In the genomic region with DNA sequence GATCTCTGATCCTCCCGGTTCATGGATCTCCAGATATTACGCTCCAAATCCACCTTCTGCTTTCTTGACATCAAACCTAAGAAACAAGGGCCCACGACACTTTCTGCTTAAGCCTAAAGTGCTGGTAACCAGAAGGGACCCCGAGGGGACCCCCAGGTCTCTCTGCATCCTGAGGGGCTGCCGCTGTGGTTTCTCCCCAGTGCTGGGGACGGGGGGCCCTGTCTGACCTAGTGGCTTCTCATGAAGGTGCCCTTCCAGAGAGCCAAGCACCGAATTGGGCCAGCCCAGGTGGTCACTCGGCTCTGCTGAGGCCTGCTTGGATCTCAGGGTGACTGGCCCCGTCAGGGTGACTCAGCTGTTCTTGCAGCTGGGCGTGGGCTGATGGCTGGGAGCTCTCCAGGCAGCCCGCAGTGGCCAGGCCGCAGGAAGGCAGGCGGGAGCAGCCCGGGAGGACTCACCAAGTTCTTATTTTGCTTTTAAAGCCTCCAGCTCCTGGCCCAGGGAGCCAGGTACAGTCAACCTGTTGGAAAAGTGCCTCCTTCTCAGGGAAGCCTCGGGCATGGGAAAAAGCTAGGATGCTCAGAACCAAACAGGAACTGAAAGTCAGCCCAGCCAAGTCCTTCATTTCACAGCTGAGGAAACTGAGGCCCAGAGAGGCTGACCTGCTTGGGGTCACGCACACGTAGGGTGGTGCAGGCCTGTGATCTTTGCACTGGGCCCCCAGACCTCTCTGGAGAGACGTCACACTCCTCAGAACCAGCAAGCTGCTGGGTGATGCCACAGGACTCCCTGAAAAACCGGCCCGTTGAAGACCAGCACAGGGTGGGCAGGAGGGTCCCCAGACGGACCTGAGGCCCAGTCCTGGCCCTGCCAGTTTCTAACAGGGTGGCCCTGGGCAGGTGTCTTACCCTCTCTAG, we compare ENCODE assay signal across 8 cellular contexts. TPM values are rescaled to one million over a fixed set of nuclear protein-coding genes. Genes with fewer than 3 reads are reported as not detected.
DNase-seq lines count a peak whose midpoint lies in the region; ATAC-seq, FAIRE-seq and TF ChIP-seq lines count a peak whose summit lies in the region.

No MANE protein-coding gene starts in this region.

- no peaks in the 10 kb centered on the region for H4K20me1 ChIP-seq in endothelial cell of umbilical vein (replicated peaks; ENCODE audit: control insufficient read depth, extremely low read depth, insufficient read depth, low read length)

- H3K4me1 ChIP-seq in endothelial cell of umbilical vein (ENCODE audit: control insufficient read depth, extremely low read depth, insufficient read depth, low read length) (peaks cover 3% of the 10 kb centered on the region), mucosa of descending colon (ENCODE audit: low read depth) (no peaks in the 10 kb centered on the region)

- POLR2A ChIA-PET in endothelial cell of umbilical vein (lab: Charles Lee) = no interaction called here

- dilution Hi-C loops in endothelial cell of umbilical vein (cut with MboI; ENCODE audit: extremely low pct_ligation_motif_present, low sequenced_read_pairs) = no loop called here

- H3K9me3 ChIP-seq in endothelial cell of umbilical vein (replicated peaks; ENCODE audit: control insufficient read depth, insufficient read depth, low read length) = no peaks in the 10 kb centered on the region
- no peaks in the 10 kb centered on the region for H3K9me3 ChIP-seq in mucosa of descending colon

- H3K79me2 ChIP-seq in endothelial cell of umbilical vein (ENCODE audit: control insufficient read depth, insufficient read depth, low read length) = no peaks in the 10 kb centered on the region

- CTCF ChIA-PET in endothelial cell of umbilical vein (lab: Charles Lee) = interaction anchor here (0.9 to 1.3 kb wide), 3 partner anchors 12 to 153 kb away, joined by 3 to 11 read pairs (median 8); no protein-coding TSS in a partner anchor

- ATAC-seq in mucosa of descending colon = peak; percentile 91
- no peak for ATAC-seq in HG03095 (IDR thresholded peaks at IDR 0.05; ENCODE audit: unreplicated experiment)

- H3K4me3 ChIP-seq in endothelial cell of umbilical vein (replicated peaks in 1 of 3; ENCODE audit: insufficient read depth in 1 of 3, low read depth in 1 of 3, low read length in 3 of 3) = no peak overlapping the region
- no peak overlapping the region for H3K4me3 ChIP-seq in mucosa of descending colon

- DNase-seq in AG08396 (ENCODE audit: low spot score) (peak; percentile 90), NCI-H226 (peak; percentile 66), endothelial cell of umbilical vein (ENCODE audit: low read depth, low spot score) (peak; percentile 15), mucosa of descending colon (peak; percentile 46 to 73 (median 55)), NCI-H146 treated with DMSO at 0.1 percent for 48 hours (lab: John Stamatoyannopoulos, UW; ENCODE audit: unreplicated experiment) (no peak)
- DNase-seq in stimulated activated CD4-positive, alpha-beta T cell treated with anti-CD3 and anti-CD28 coated beads, Interleukin-2, amount 100 ng/mL, for 48 hours = no peak
- DNase-seq in stimulated activated CD4-positive, alpha-beta T cell treated with anti-CD3 and anti-CD28 coated beads, Interleukin-15, amount 100 ng/mL, for 24 hours = no peak

- TF ChIP-seq POLR2A in endothelial cell of umbilical vein (IDR thresholded peaks at IDR 0.05; ENCODE audit: low read depth, low read length) = no peak

- no peak overlapping the region for H3K9ac ChIP-seq in endothelial cell of umbilical vein (replicated peaks; ENCODE audit: extremely low read depth, insufficient read depth, low read length)

- intact Hi-C loops in endothelial cell of umbilical vein (cut with micrococcal nuclease) = no loop called here
- intact Hi-C loops in mucosa of descending colon (cut with DNase I, micrococcal nuclease) = no loop called here

- BruUV-seq in endothelial cell of umbilical vein (replicated peaks; lab: Mats Ljungman, UMichigan) = no TSS peak

- H3K27me3 ChIP-seq in endothelial cell of umbilical vein (ENCODE audit: control insufficient read depth in 2 of 2, insufficient read depth in 2 of 2, low read length in 2 of 2) = no peaks in the 10 kb centered on the region

- no peaks in the 10 kb centered on the region for H3K9me1 ChIP-seq in endothelial cell of umbilical vein (replicated peaks; ENCODE audit: control insufficient read depth, extremely low read depth, insufficient read depth, low read length)

- no peak overlapping the region for H3K4me2 ChIP-seq in endothelial cell of umbilical vein (ENCODE audit: insufficient read depth, low read length)

- H2AFZ ChIP-seq in endothelial cell of umbilical vein (ENCODE audit: low read depth, low read length) = peak overlapping the region; percentile 89

- H3K36me3 ChIP-seq in endothelial cell of umbilical vein (ENCODE audit: control insufficient read depth in 2 of 2, extremely low read depth in 1 of 2, insufficient read depth in 2 of 2, low read length in 2 of 2) (no peaks in the 10 kb centered on the region), mucosa of descending colon (ENCODE audit: low read depth) (no peaks in the 10 kb centered on the region)

- peak; percentile 73 for FAIRE-seq in endothelial cell of umbilical vein (lab: Jason Lieb, UNC)

- peak overlapping the region; percentile 48 for H3K27ac ChIP-seq in endothelial cell of umbilical vein (ENCODE audit: insufficient read depth, low read depth, low read length)

- no peak for TF ChIP-seq CTCF in endothelial cell of umbilical vein (IDR thresholded peaks at IDR 0.05; ENCODE audit: extremely low read depth in 1 of 2, insufficient read depth in 1 of 2, low read depth in 1 of 2, low read length in 2 of 2)
- TF ChIP-seq CTCF in mucosa of descending colon (IDR thresholded peaks at IDR 0.05) = no peak

TF ChIP-seq in endothelial cell of umbilical vein, 7 proteins besides CTCF, POLR2A, EP300 and RAD21:
- TF ChIP-seq POLR2AphosphoS5 (IDR thresholded peaks at IDR 0.05; ENCODE audit: insufficient read depth, low read depth, low read length) (no peak), MYC (IDR thresholded peaks at IDR 0.05; ENCODE audit: low read depth, low read length) (no peak), GATA2 (IDR thresholded peaks at IDR 0.05; ENCODE audit: insufficient read depth, insufficient read length, low read depth, low read length) (no peak), EZH2 (IDR thresholded peaks at IDR 0.05; ENCODE audit: borderline replicate concordance, low read depth, low read length, severe bottlenecking) (no peak), FOS (IDR thresholded peaks at IDR 0.05; ENCODE audit: borderline replicate concordance, insufficient read depth, low read length) (no peak), JUN (IDR thresholded peaks at IDR 0.05; ENCODE audit: borderline replicate concordance, insufficient read depth, insufficient read length, low read depth) (no peak)
- TF ChIP-seq, protein P1, sequence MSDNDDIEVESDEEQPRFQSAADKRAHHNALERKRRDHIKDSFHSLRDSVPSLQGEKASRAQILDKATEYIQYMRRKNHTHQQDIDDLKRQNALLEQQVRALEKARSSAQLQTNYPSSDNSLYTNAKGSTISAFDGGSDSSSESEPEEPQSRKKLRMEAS (IDR thresholded peaks at IDR 0.05; ENCODE audit: insufficient read depth, insufficient read length) = no peak

RNA-seq across cellular contexts. Expression of a gene that starts 16.7 kb away (rescaled TPM):
- total RNA-seq in endothelial cell of umbilical vein = 12.7 and 13.1 TPM in 2 replicates
- polyA plus RNA-seq in endothelial cell of umbilical vein = 16.9 and 18.1 TPM in 2 replicates
- polyA plus RNA-seq in endothelial cell of umbilical vein (2011; cell fraction: cytosol; rRNA removed) = 11.0 and 12.2 TPM in 2 replicates
- 4.3 and 5.1 TPM in 2 replicates for polyA plus RNA-seq in endothelial cell of umbilical vein (2011; cell fraction: nucleus; rRNA removed)
- 8.4 and 8.8 TPM in 2 replicates for polyA plus RNA-seq in endothelial cell of umbilical vein (2012)
- polyA minus RNA-seq in endothelial cell of umbilical vein = 4.8 and 5.5 TPM in 2 replicates
- 7.0 TPM for polyA minus RNA-seq in endothelial cell of umbilical vein (2011; cell fraction: cytosol; rRNA and poly(A)+ RNA removed)
- 1.3 and 2.5 TPM in 2 replicates for polyA minus RNA-seq in endothelial cell of umbilical vein (2011; cell fraction: nucleus; rRNA and poly(A)+ RNA removed)
- 10 to 100 TPM; 11.8 to 12.8 (median 11.8) TPM for total RNA-seq in mucosa of descending colon

RNA-seq across cellular contexts. Expression of a gene that starts 23.0 kb away (rescaled TPM):
- total RNA-seq in endothelial cell of umbilical vein (42.0 and 43.8 TPM in 2 replicates), mucosa of descending colon (10 to 100 TPM; 24.2 to 49.0 (median 31.2) TPM)
- 15.6 and 28.7 TPM in 2 replicates for polyA plus RNA-seq in endothelial cell of umbilical vein
- polyA plus RNA-seq in endothelial cell of umbilical vein (2011; cell fraction: cytosol; rRNA removed) = 43.9 and 48.2 TPM in 2 replicates
- polyA plus RNA-seq in endothelial cell of umbilical vein (2011; cell fraction: nucleus; rRNA removed) = 23.6 and 39.9 TPM in 2 replicates
- polyA plus RNA-seq in endothelial cell of umbilical vein (2012) = 38.8 and 53.4 TPM in 2 replicates
- polyA minus RNA-seq in endothelial cell of umbilical vein = 20.0 and 28.4 TPM in 2 replicates
- polyA minus RNA-seq in endothelial cell of umbilical vein (2011; cell fraction: cytosol; rRNA and poly(A)+ RNA removed) = 11.6 TPM
- 7.8 and 8.8 TPM in 2 replicates for polyA minus RNA-seq in endothelial cell of umbilical vein (2011; cell fraction: nucleus; rRNA and poly(A)+ RNA removed)

RNA-seq across cellular contexts. Expression of a gene that starts 39.0 kb away (rescaled TPM):
- total RNA-seq in endothelial cell of umbilical vein (not detected in 2 replicates), mucosa of descending colon (100 to 1,000 TPM in 1 of 3 donors, 10 to 100 TPM in 2; 15.7 to 189 (median 70.4) TPM)
- 0.06 TPM in 1 of 2 replicates, not detected in the other for polyA plus RNA-seq in endothelial cell of umbilical vein
- polyA plus RNA-seq in endothelial cell of umbilical vein (2011; cell fraction: cytosol; rRNA removed) = not detected in 2 replicates
- not detected in 2 replicates for polyA plus RNA-seq in endothelial cell of umbilical vein (2011; cell fraction: nucleus; rRNA removed)
- not detected in 2 replicates for polyA plus RNA-seq in endothelial cell of umbilical vein (2012)
- polyA minus RNA-seq in endothelial cell of umbilical vein = not detected in 2 replicates
- polyA minus RNA-seq in endothelial cell of umbilical vein (2011; cell fraction: cytosol; rRNA and poly(A)+ RNA removed) = 103 TPM
- 5.7 and 12.5 TPM in 2 replicates for polyA minus RNA-seq in endothelial cell of umbilical vein (2011; cell fraction: nucleus; rRNA and poly(A)+ RNA removed)

RNA-seq across cellular contexts. Expression of a gene that starts 49.8 kb away (rescaled TPM):
- total RNA-seq in endothelial cell of umbilical vein = 14.6 and 18.4 TPM in 2 replicates
- 3.9 and 5.3 TPM in 2 replicates for polyA plus RNA-seq in endothelial cell of umbilical vein
- polyA plus RNA-seq in endothelial cell of umbilical vein (2011; cell fraction: cytosol; rRNA removed) = 4.5 and 5.1 TPM in 2 replicates
- 13.1 and 14.6 TPM in 2 replicates for polyA plus RNA-seq in endothelial cell of umbilical vein (2011; cell fraction: nucleus; rRNA removed)
- 8.8 and 9.2 TPM in 2 replicates for polyA plus RNA-seq in endothelial cell of umbilical vein (2012)
- polyA minus RNA-seq in endothelial cell of umbilical vein = 20.6 and 22.6 TPM in 2 replicates
- 7.2 TPM for polyA minus RNA-seq in endothelial cell of umbilical vein (2011; cell fraction: cytosol; rRNA and poly(A)+ RNA removed)
- 17.3 and 25.5 TPM in 2 replicates for polyA minus RNA-seq in endothelial cell of umbilical vein (2011; cell fraction: nucleus; rRNA and poly(A)+ RNA removed)
- total RNA-seq in mucosa of descending colon = 10 to 100 TPM; 31.5 to 47.4 (median 46.6) TPM

Comparison
In these comparisons a context has a peak if more than half of its experiments do, and no peak if none do; other contexts are left out.
1. DNase-seq: peak in AG08396 (single experiment), NCI-H226 (single experiment), endothelial cell of umbilical vein (single experiment) and mucosa of descending colon (3 of 3); none in stimulated activated CD4-positive, alpha-beta T cell treated with anti-CD3 and anti-CD28 coated beads, Interleukin-2, amount 100 ng/mL, for 48 hours (0 of 2), NCI-H146 treated with DMSO at 0.1 percent for 48 hours (single experiment) and stimulated activated CD4-positive, alpha-beta T cell treated with anti-CD3 and anti-CD28 coated beads, Interleukin-15, amount 100 ng/mL, for 24 hours (single experiment).
2. RNA of a gene that starts 39.0 kb away (total RNA-seq): 15.7 to 189 TPM in mucosa of descending colon; not detected in endothelial cell of umbilical vein; every median in the first group is over 10 times any median in the second.